22 cellular contexts compared by ENCODE assay signal in the genomic region with DNA sequence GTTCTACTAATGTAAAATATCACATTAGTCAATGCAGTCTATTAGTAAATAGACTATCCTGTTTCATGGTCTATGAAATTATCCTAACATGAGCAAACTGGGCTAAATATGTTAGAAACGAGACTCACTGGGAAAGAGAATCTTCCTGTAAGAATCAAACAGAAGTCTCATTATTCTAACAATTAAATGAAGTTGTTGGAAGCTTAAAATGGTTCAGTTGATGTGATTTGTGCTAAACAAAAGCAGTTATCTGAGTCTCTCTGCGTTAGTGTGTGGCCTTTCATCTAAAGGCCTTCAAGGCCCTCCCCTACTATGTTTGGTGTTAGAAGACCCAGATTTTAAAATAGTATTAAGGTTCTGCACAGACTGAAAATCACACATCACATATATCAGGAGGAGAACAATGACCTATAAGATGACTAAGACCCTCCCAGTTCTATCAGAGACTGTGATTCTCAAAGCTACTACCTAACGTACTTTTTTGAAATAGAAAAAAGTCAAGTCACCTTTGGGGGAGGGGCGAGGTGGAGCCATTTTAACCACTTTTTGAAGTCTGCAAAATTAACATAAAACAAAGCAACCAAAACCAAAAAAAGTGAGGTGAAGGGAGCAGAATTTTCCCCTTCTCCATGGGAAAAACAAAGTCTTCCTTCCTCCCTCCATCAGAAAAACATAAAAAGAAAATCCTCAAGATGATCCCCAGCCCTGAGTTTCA.
DNase-seq lines count a peak whose midpoint lies in the region; ATAC-seq, FAIRE-seq and TF ChIP-seq lines count a peak whose summit lies in the region.
"Had no signal": no experiment of that assay in that cellular context is flagged by ENCODE, and none has a peak within 500 bp of the region (broad histone marks: within the 10 kb centered on the region; RNA-seq: fewer than 3 reads in every experiment).

No MANE protein-coding gene starts in this region.

- H3K27ac ChIP-seq in HUES6 (ENCODE audit: low read depth, low read length) (peak overlapping the region; percentile 82), K562 (ENCODE audit: extremely low read depth, low read depth, low read length) (no peak overlapping the region), mesodermal cell (ENCODE audit: low read depth, low read length, severe bottlenecking) (peak overlapping the region; percentile 50), tibial artery (peak overlapping the region; percentile 38 to 68), brain microvascular endothelial cell (no peak overlapping the region)
- H3K27ac ChIP-seq: KMS-11, Peyer's patch, sigmoid colon, thyroid gland had no signal

- no peaks in the 10 kb centered on the region for H3K9me1 ChIP-seq in K562 (ENCODE audit: control insufficient read depth, insufficient read depth, low read length)

- H3K36me3 ChIP-seq in HUES6 (ENCODE audit: control insufficient read depth, insufficient read depth, low read length) (no peaks in the 10 kb centered on the region; the same call in 1 of the 2 replicates), K562 (ENCODE audit: control insufficient read depth, insufficient read depth, low read length) (no peaks in the 10 kb centered on the region), mesodermal cell (ENCODE audit: control insufficient read depth, insufficient read depth, low read length) (no peaks in the 10 kb centered on the region), tibial artery (no peaks in the 10 kb centered on the region), brain microvascular endothelial cell (replicated peaks) (no peaks in the 10 kb centered on the region)
- H3K36me3 ChIP-seq: Peyer's patch, sigmoid colon, SJSA1, thyroid gland had no signal

- DNase-seq in K562 (ENCODE audit: extremely low read depth in 1 of 4, low spot score in 3 of 4), result no peak
- no peak for DNase-seq in tibial artery
- DNase-seq in NCI-H510A (lab: John Stamatoyannopoulos, UW), result no peak
- no peak for DNase-seq in brain microvascular endothelial cell
- no peak for DNase-seq in stimulated activated CD4-positive, alpha-beta T cell treated with anti-CD3 and anti-CD28 coated beads, Interleukin-2, amount 100 ng/mL, for 24 hours
- DNase-seq: activated CD4-positive, alpha-beta T cell treated with anti-CD3 and anti-CD28 coated beads, Interleukin-2, amount 10 ng/mL, durations not matched to agents 7 days and 5 days; activated effector memory CD4-positive, alpha-beta T cell treated with Interleukin-2 at 50 U/mL for 16 hours; AML-193; caudate nucleus; COR-L47; hypothalamus; naive thymus-derived CD8-positive, alpha-beta T cell; NCI-H187; NCI-H82; Peyer's patch; sigmoid colon; thyroid gland had no signal

- H3K9me3 ChIP-seq in HUES6 (ENCODE audit: control insufficient read depth, insufficient read depth, low read depth, low read length) (peaks cover 14% of the 10 kb centered on the region), K562 (replicated peaks; ENCODE audit: control insufficient read depth, insufficient read depth, low read depth, low read length) (no peaks in the 10 kb centered on the region), mesodermal cell (ENCODE audit: control insufficient read depth, low read length) (peaks cover 9% of the 10 kb centered on the region), tibial artery (peaks cover 0 to 6% (median 0%) of the 10 kb centered on the region in 3 donors)
- H3K9me3 ChIP-seq: Peyer's patch, sigmoid colon, thyroid gland had no signal

- no peak for TF ChIP-seq CTCF in K562 (IDR thresholded peaks at IDR 0.05 in 2 of 3, conservative IDR thresholded peaks at IDR 0.05 in 1 of 3; ENCODE audit: insufficient read depth in 2 of 3, low read depth in 1 of 3, low read length in 3 of 3)
- TF ChIP-seq CTCF in tibial artery (IDR thresholded peaks at IDR 0.05), result no peak
- no peak for TF ChIP-seq CTCF in brain microvascular endothelial cell (IDR thresholded peaks at IDR 0.05; ENCODE audit: low read depth, low read length, missing control alignments)

- no peak for TF ChIP-seq POLR2A in K562 (conservative IDR thresholded peaks at IDR 0.05)

- H3K4me2 ChIP-seq in K562 (ENCODE audit: insufficient read depth, low read length), result no peak overlapping the region
- H3K4me2 ChIP-seq: KMS-11 had no signal

- H3K27me3 ChIP-seq in HUES6 (ENCODE audit: control insufficient read depth, insufficient read depth, low read length) (no peaks in the 10 kb centered on the region), K562 (ENCODE audit: control insufficient read depth in 2 of 2, insufficient read depth in 2 of 2, low read length in 2 of 2) (no peaks in the 10 kb centered on the region), tibial artery (no peaks in the 10 kb centered on the region), brain microvascular endothelial cell (replicated peaks) (no peaks in the 10 kb centered on the region)
- H3K27me3 ChIP-seq: Peyer's patch, sigmoid colon, SJSA1, thyroid gland had no signal

- H2AFZ ChIP-seq in K562 (ENCODE audit: low read depth, low read length), result no peak overlapping the region; the same call in 1 of the 2 replicates

- H3K9ac ChIP-seq in HUES6 (ENCODE audit: low read length) (peak overlapping the region; percentile 12), K562 (ENCODE audit: insufficient read depth in 1 of 2, low read depth in 2 of 2, low read length in 2 of 2) (no peak overlapping the region)
- H3K9ac ChIP-seq: KMS-11 had no signal

- TF ChIP-seq EP300 in K562 (IDR thresholded peaks at IDR 0.05; ENCODE audit: low read length), result no peak

- ATAC-seq in K562, result no peak
- ATAC-seq: naive thymus-derived CD8-positive, alpha-beta T cell; stimulated activated effector memory CD8-positive, alpha-beta T cell treated with anti-CD3 and anti-CD28 coated beads, Interleukin-12 subunit alpha, Interleukin-12 subunit beta, amount 100 ng/mL, for 72 hours had no signal

- intact Hi-C loops in K562 (cut with micrococcal nuclease) (loop anchor here (10.0 kb wide), 1 partner anchor 126 kb away; no protein-coding TSS in a partner anchor), tibial artery (cut with DNase I; ENCODE audit: low total_unique reads) (no loop called here)

- POLR2A ChIA-PET in K562 (lab: Yijun Ruan, JAX), result interaction anchor here (1.1 to 2.0 kb wide), 5 partner anchors 9 to 73 kb away, joined by 3 to 8 read pairs (median 3); no protein-coding TSS in a partner anchor

- H3K4me1 ChIP-seq in HUES6 (ENCODE audit: control insufficient read depth, insufficient read depth, low read length) (peaks cover 32% of the 10 kb centered on the region), K562 (replicated peaks in 1 of 2; ENCODE audit: control insufficient read depth in 2 of 2, insufficient read depth in 2 of 2, low read length in 2 of 2) (no peaks in the 10 kb centered on the region), mesodermal cell (ENCODE audit: control insufficient read depth, insufficient read depth, low read length, poor library complexity, severe bottlenecking) (peaks cover 26% of the 10 kb centered on the region), tibial artery (peaks cover 0 to 38% (median 13%) of the 10 kb centered on the region in 4 donors)
- H3K4me1 ChIP-seq: thyroid gland had no signal

- in situ Hi-C loops in K562 (cut with MboI), result no loop called here
- in situ Hi-C loops in brain microvascular endothelial cell (cut with HindIII; ENCODE audit: low pct_ligation_motif_present, low sequenced_read_pairs), result no loop called here

- 8% methylated on average over 4 of the region's 4 CpGs for WGBS in K562 (ENCODE audit: insufficient coverage, low coverage, missing lambda C conversion rate)
- no CpG with 5 or more reads among the region's 4 CpGs for WGBS in mesodermal cell (ENCODE audit: insufficient coverage in 2 of 2), 2 experiments

- no peak for TF ChIP-seq RAD21 in K562 (CRISPR knock-in tag; conservative IDR thresholded peaks at IDR 0.05 in 1 of 2, IDR thresholded peaks at IDR 0.05 in 1 of 2)

- no peaks in the 10 kb centered on the region for H3K79me2 ChIP-seq in K562 (ENCODE audit: control insufficient read depth, insufficient read depth, low read length)

- BruUV-seq in K562 (replicated peaks; lab: Mats Ljungman, UMichigan), result no TSS peak

- H4K20me1 ChIP-seq in K562 (replicated peaks; ENCODE audit: control insufficient read depth, insufficient read depth, low read length), result no peaks in the 10 kb centered on the region

- CTCF ChIA-PET in K562 (lab: Yijun Ruan, JAX; ENCODE audit: low intra/inter-chr PET ratio), result no interaction called here

- H3K4me3 ChIP-seq in HUES6 (ENCODE audit: low read depth, low read length) (no peak overlapping the region), K562 (no peak overlapping the region), mesodermal cell (ENCODE audit: extremely low read depth, insufficient read depth, low read length, poor library complexity, severe bottlenecking) (no peak overlapping the region), tibial artery (no peak overlapping the region), brain microvascular endothelial cell (ENCODE audit: low read depth, low read length) (no peak overlapping the region)
- H3K4me3 ChIP-seq: Peyer's patch, sigmoid colon, SJSA1, thyroid gland had no signal

- no peak for FAIRE-seq in K562 (lab: Jason Lieb, UNC)

TF ChIP-seq in K562, 482 proteins besides CTCF, POLR2A, EP300 and RAD21:
- TF ChIP-seq KDM1A (IDR thresholded peaks at IDR 0.05), result 0 out of 4 replicates have a peak, but pooled peaks of 1 of the 2 experiments have one; percentile 19
- TF ChIP-seq NFE2 (IDR thresholded peaks at IDR 0.05; ENCODE audit: low read depth), result peak; percentile 31; the same call in 1 of the 2 replicates
- TF ChIP-seq BRCA1 (IDR thresholded peaks at IDR 0.05), result no peak
- TF ChIP-seq BRCA1 (CRISPR knock-in tag; IDR thresholded peaks at IDR 0.05), result no peak
TF ChIP-seq in K562: peak in this region for 2.

Comparison
In these comparisons a context has a peak if more than half of its experiments do, and no peak if none do; other contexts are left out.
1. H3K27ac ChIP-seq: peak in HUES6 (single experiment), mesodermal cell (single experiment) and tibial artery (2 of 2); none in K562 (single experiment) and brain microvascular endothelial cell (single experiment).